ENCODE assay signal across 15 cellular contexts in the genomic region with DNA sequence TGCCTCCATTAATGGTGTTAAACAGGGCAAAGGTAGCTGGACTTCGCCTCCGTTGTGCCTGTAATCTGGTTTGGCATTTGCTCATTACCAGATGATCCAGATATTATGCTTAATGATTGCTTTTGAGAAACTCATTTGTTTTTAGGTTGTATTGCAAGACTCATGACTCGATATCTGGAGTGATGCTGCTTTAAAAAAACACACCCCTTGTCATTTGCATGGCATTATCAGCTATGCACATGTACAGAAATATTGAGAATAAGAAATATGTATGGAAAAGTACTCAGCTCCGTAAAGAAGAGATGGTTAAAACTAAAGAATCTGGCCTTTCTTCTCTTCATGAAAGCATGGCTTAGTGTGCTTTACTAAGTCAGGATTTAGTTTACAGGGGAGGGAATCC.
A peak's percentile ranks its signal among the peaks of the same experiment; 100 is the strongest.
DNase-seq lines count a peak whose midpoint lies in the region; ATAC-seq and TF ChIP-seq lines count a peak whose summit lies in the region.
"Had no signal": no experiment of that assay in that cellular context is flagged by ENCODE, and none has a peak within 500 bp of the region (broad histone marks: within the 10 kb centered on the region; RNA-seq: fewer than 3 reads in every experiment).

No MANE protein-coding gene starts in this region.

- H2AFZ ChIP-seq in Karpas-422 (ENCODE audit: low read length) = no peak overlapping the region

- CTCF ChIA-PET in CD4-positive, alpha-beta memory T cell (lab: Charles Lee; ENCODE audit: partially characterized antibody) = interaction anchor here (11.9 kb wide), 1 partner anchor 142 kb away, joined by 144 read pairs; no protein-coding TSS in a partner anchor
- CTCF ChIA-PET in activated CD8-positive, alpha-beta T cell treated with anti-CD3 and anti-CD28 coated beads, Interleukin-2, amount 10 ng/mL, durations not matched to agents 7 days and 5 days (lab: Charles Lee) = interaction anchor here (2.9 kb wide), 1 partner anchor 142 kb away, joined by 20 read pairs; no protein-coding TSS in a partner anchor

- no peak for DNase-seq in Karpas-422
- DNase-seq in coronary artery (ENCODE audit: low spot score) = no peak
- no peak for DNase-seq in mesothelial cell of epicardium (ENCODE audit: low spot score in 2 of 2, unreplicated experiment in 2 of 2)
- DNase-seq in thyroid gland = no peak
- DNase-seq in CD4-positive, alpha-beta memory T cell = no peak
- no peak for DNase-seq in activated CD8-positive, alpha-beta T cell treated with anti-CD3 and anti-CD28 coated beads, Interleukin-2, amount 10 ng/mL, durations not matched to agents 7 days and 5 days
- no peak for DNase-seq in Peyer's patch
- DNase-seq: activated CD4-positive, CD25-positive, alpha-beta regulatory T cell treated with anti-CD3 and anti-CD28 coated beads, Interleukin-2, amount 50 U/mL, for 72 hours; activated T-cell treated with anti-CD3 and anti-CD28 coated beads, Interleukin-2, amount 50 U/mL, for 72 hours; central memory CD4-positive, alpha-beta T cell; NCI-H1694; NCI-H82; pancreas; stimulated activated CD4-positive, alpha-beta T cell treated with anti-CD3 and anti-CD28 coated beads, Interleukin-4, amount 100 ng/mL, for 4 hours had no signal

- peak overlapping the region; percentile 44 for H3K4me3 Mint-ChIP-seq in mesothelial cell of epicardium
- no peak overlapping the region for H3K4me3 Mint-ChIP-seq in CD4-positive, alpha-beta memory T cell
- no peak overlapping the region for H3K4me3 Mint-ChIP-seq in activated CD8-positive, alpha-beta T cell treated with anti-CD3 and anti-CD28 coated beads, Interleukin-2, amount 10 ng/mL, durations not matched to agents 7 days and 5 days
- H3K4me3 Mint-ChIP-seq: activated T-cell treated with anti-CD3 and anti-CD28 coated beads, Interleukin-2, amount 50 U/mL, for 72 hours had no signal

- H3K27me3 Mint-ChIP-seq in mesothelial cell of epicardium (ENCODE audit: low read depth) = no peaks in the 10 kb centered on the region
- H3K27me3 Mint-ChIP-seq in CD4-positive, alpha-beta memory T cell = no peaks in the 10 kb centered on the region
- H3K27me3 Mint-ChIP-seq in activated CD8-positive, alpha-beta T cell treated with anti-CD3 and anti-CD28 coated beads, Interleukin-2, amount 10 ng/mL, durations not matched to agents 7 days and 5 days (ENCODE audit: low read depth) = no peaks in the 10 kb centered on the region

- peak overlapping the region; percentile 90 for H3K27ac Mint-ChIP-seq in mesothelial cell of epicardium
- peak overlapping the region in 3 of 7 donors; percentile 25 to 77 (median 67) for H3K27ac Mint-ChIP-seq in CD4-positive, alpha-beta memory T cell
- no peak overlapping the region for H3K27ac Mint-ChIP-seq in activated CD8-positive, alpha-beta T cell treated with anti-CD3 and anti-CD28 coated beads, Interleukin-2, amount 10 ng/mL, durations not matched to agents 7 days and 5 days
- H3K27ac Mint-ChIP-seq: activated T-cell treated with anti-CD3 and anti-CD28 coated beads, Interleukin-2, amount 50 U/mL, for 72 hours had no signal

- H4K20me1 ChIP-seq in Karpas-422 (ENCODE audit: insufficient read depth, low read depth, low read length) = peaks cover 46% of the 10 kb centered on the region

- no peak overlapping the region for H3K4me3 ChIP-seq in Karpas-422 (ENCODE audit: low read length)
- H3K4me3 ChIP-seq in coronary artery = peak overlapping the region; percentile 26
- H3K4me3 ChIP-seq in thyroid gland (replicated peaks in 1 of 3) = no peak overlapping the region
- H3K4me3 ChIP-seq in CD4-positive, alpha-beta memory T cell (ENCODE audit: low read length in 2 of 2) = no peak overlapping the region
- no peak overlapping the region for H3K4me3 ChIP-seq in Peyer's patch
- H3K4me3 ChIP-seq: pancreas had no signal

- no peak for ATAC-seq in activated CD8-positive, alpha-beta T cell treated with anti-CD3 and anti-CD28 coated beads, Interleukin-2, amount 10 ng/mL, durations not matched to agents 7 days and 5 days
- ATAC-seq: activated T-cell treated with anti-CD3 and anti-CD28 coated beads, Interleukin-2, amount 50 U/mL, for 72 hours; HepG2 had no signal

- no peak overlapping the region for H3K4me2 ChIP-seq in Karpas-422 (ENCODE audit: low read depth, low read length, poor library complexity, severe bottlenecking)

- TF ChIP-seq CTCF in coronary artery (IDR thresholded peaks at IDR 0.05) (no peak), mesothelial cell of epicardium (IDR thresholded peaks at IDR 0.05; ENCODE audit: unreplicated experiment) (no peak), thyroid gland (IDR thresholded peaks at IDR 0.05) (no peak), Peyer's patch (IDR thresholded peaks at IDR 0.05) (no peak)

- peaks cover 25% of the 10 kb centered on the region; the same call in 1 of the 2 replicates for H3K36me3 ChIP-seq in Karpas-422 (ENCODE audit: insufficient read depth, low read length)
- no peaks in the 10 kb centered on the region for H3K36me3 ChIP-seq in thyroid gland
- no peaks in the 10 kb centered on the region for H3K36me3 ChIP-seq in CD4-positive, alpha-beta memory T cell (ENCODE audit: insufficient read depth, low read length)
- H3K36me3 ChIP-seq in Peyer's patch = peaks cover 0 to 8% (median 0%) of the 10 kb centered on the region in 3 donors
- H3K36me3 ChIP-seq: pancreas had no signal

- H3K27me3 ChIP-seq in Karpas-422 (ENCODE audit: low read length) (no peaks in the 10 kb centered on the region), thyroid gland (no peaks in the 10 kb centered on the region), Peyer's patch (no peaks in the 10 kb centered on the region)
- H3K27me3 ChIP-seq in CD4-positive, alpha-beta memory T cell (ENCODE audit: insufficient read depth, low read length) = no peaks in the 10 kb centered on the region
- H3K27me3 ChIP-seq: pancreas had no signal

- no peaks in the 10 kb centered on the region for H3K9me3 ChIP-seq in Karpas-422 (ENCODE audit: low read length)
- no peaks in the 10 kb centered on the region for H3K9me3 ChIP-seq in thyroid gland
- H3K9me3 ChIP-seq in CD4-positive, alpha-beta memory T cell (ENCODE audit: control insufficient read depth in 1 of 2, low read length in 2 of 2) = no peaks in the 10 kb centered on the region
- H3K9me3 ChIP-seq in Peyer's patch = no peaks in the 10 kb centered on the region
- H3K9me3 ChIP-seq: pancreas had no signal

- H3K4me1 Mint-ChIP-seq in mesothelial cell of epicardium = peaks cover 48% of the 10 kb centered on the region
- H3K4me1 Mint-ChIP-seq in CD4-positive, alpha-beta memory T cell = peaks cover 36 to 71% (median 54%) of the 10 kb centered on the region in 4 donors
- H3K4me1 Mint-ChIP-seq in activated CD8-positive, alpha-beta T cell treated with anti-CD3 and anti-CD28 coated beads, Interleukin-2, amount 10 ng/mL, durations not matched to agents 7 days and 5 days (ENCODE audit: low read depth) = peaks cover 7% of the 10 kb centered on the region

- H3K79me2 ChIP-seq in Karpas-422 (ENCODE audit: low read length) = peaks cover 97% of the 10 kb centered on the region

- peaks cover 3% of the 10 kb centered on the region for H3K36me3 Mint-ChIP-seq in mesothelial cell of epicardium
- H3K36me3 Mint-ChIP-seq in CD4-positive, alpha-beta memory T cell = peaks cover 16 to 29% of the 10 kb centered on the region in 2 donors
- peaks cover 20% of the 10 kb centered on the region for H3K36me3 Mint-ChIP-seq in activated CD8-positive, alpha-beta T cell treated with anti-CD3 and anti-CD28 coated beads, Interleukin-2, amount 10 ng/mL, durations not matched to agents 7 days and 5 days (ENCODE audit: low read depth)

- intact Hi-C loops in thyroid gland (cut with DNase I) = loop anchor here (10.0 kb wide), 1 partner anchor 55 kb away; no protein-coding TSS in a partner anchor
- intact Hi-C loops in CD4-positive, alpha-beta memory T cell (cut with micrococcal nuclease) = no loop called here

- no peak for TF ChIP-seq POLR2A in thyroid gland (IDR thresholded peaks at IDR 0.05)
- TF ChIP-seq POLR2A in Peyer's patch (IDR thresholded peaks at IDR 0.05) = no peak

- H3K9me3 Mint-ChIP-seq in mesothelial cell of epicardium = no peaks in the 10 kb centered on the region
- no peaks in the 10 kb centered on the region for H3K9me3 Mint-ChIP-seq in CD4-positive, alpha-beta memory T cell
- no peaks in the 10 kb centered on the region for H3K9me3 Mint-ChIP-seq in activated CD8-positive, alpha-beta T cell treated with anti-CD3 and anti-CD28 coated beads, Interleukin-2, amount 10 ng/mL, durations not matched to agents 7 days and 5 days (ENCODE audit: insufficient read depth)
- H3K9me3 Mint-ChIP-seq: activated T-cell treated with anti-CD3 and anti-CD28 coated beads, Interleukin-2, amount 50 U/mL, for 72 hours had no signal

- 73 to 79% methylated on average over 4 of the region's 4 CpGs for WGBS in thyroid gland, 2 donors

- H3K4me1 ChIP-seq in Karpas-422 (ENCODE audit: low read length) (peaks cover 92% of the 10 kb centered on the region), thyroid gland (peaks cover 38 to 46% of the 10 kb centered on the region in 2 donors), Peyer's patch (peaks cover 0 to 21% (median 2%) of the 10 kb centered on the region in 4 donors)
- no peaks in the 10 kb centered on the region for H3K4me1 ChIP-seq in CD4-positive, alpha-beta memory T cell (ENCODE audit: insufficient read depth, low read length)

- no peak overlapping the region for H3K9ac ChIP-seq in Karpas-422 (ENCODE audit: low read length)

- POLR2A ChIA-PET in CD4-positive, alpha-beta memory T cell (lab: Charles Lee; ENCODE audit: partially characterized antibody) = no interaction called here
- POLR2A ChIA-PET in activated CD8-positive, alpha-beta T cell treated with anti-CD3 and anti-CD28 coated beads, Interleukin-2, amount 10 ng/mL, durations not matched to agents 7 days and 5 days (lab: Charles Lee) = interaction anchor here (0.6 kb wide), 1 partner anchor 14 kb away, joined by 3 read pairs; no protein-coding TSS in a partner anchor

- H3K27ac ChIP-seq in Karpas-422 (ENCODE audit: low read length) (0 out of 2 replicates have a peak overlapping the region, but pooled peaks have one; percentile 2), coronary artery (peak overlapping the region; percentile 58 to 68), thyroid gland (peak overlapping the region in 2 of 3 donors; percentile 7 to 16), Peyer's patch (peak overlapping the region in 1 of 4 donors; percentile 3)
- H3K27ac ChIP-seq in CD4-positive, alpha-beta memory T cell (ENCODE audit: low read depth, low read length) = no peak overlapping the region
- H3K27ac ChIP-seq: pancreas had no signal

- H3K9me2 ChIP-seq in Karpas-422 (replicated peaks; ENCODE audit: insufficient read depth, low read length) = no peaks in the 10 kb centered on the region
